ENCODE assay signal across 8 cellular contexts in genomic region chr10:33337335-33337854, GRCh38. TPM values are rescaled to one million over a fixed set of nuclear protein-coding genes. Genes with fewer than 3 reads are reported as not detected.
DNase-seq lines count a peak whose midpoint lies in the region; ATAC-seq and TF ChIP-seq lines count a peak whose summit lies in the region.

No MANE protein-coding gene starts in this region.

- peaks cover 6% of the 10 kb centered on the region for H3K4me1 Mint-ChIP-seq in T-helper 1 cell treated with Interleukin-12 subunit alpha and Interleukin-12 subunit beta and Interleukin-4 antibody, amounts not matched to agents 30 μg/mL and 1 μg/mL, for 36 hours (ENCODE audit: low read depth)
- peaks cover 34% of the 10 kb centered on the region for H3K4me1 Mint-ChIP-seq in brain

- no peaks in the 10 kb centered on the region for H3K36me3 ChIP-seq in kidney epithelial cell (ENCODE audit: control insufficient read depth, insufficient read depth, low read length)
- H3K36me3 ChIP-seq in tibial artery = no peaks in the 10 kb centered on the region

- TF ChIP-seq CTCF in brain (conservative IDR thresholded peaks at IDR 0.05) (peak in 1 of 2 experiments; percentile 44), kidney epithelial cell (IDR thresholded peaks at IDR 0.05; ENCODE audit: insufficient read depth, low read length, poor library complexity, severe bottlenecking) (no peak), tibial artery (IDR thresholded peaks at IDR 0.05) (peak; percentile 38 to 43)

- H3K27me3 Mint-ChIP-seq in T-helper 1 cell treated with Interleukin-12 subunit alpha and Interleukin-12 subunit beta and Interleukin-4 antibody, amounts not matched to agents 30 μg/mL and 1 μg/mL, for 36 hours (ENCODE audit: low read depth) = peaks cover 70% of the 10 kb centered on the region
- peaks cover 47% of the 10 kb centered on the region for H3K27me3 Mint-ChIP-seq in brain

- DNase-seq in T-helper 1 cell (no peak), kidney epithelial cell (ENCODE audit: low read depth) (no peak), tibial artery (peak in 1 of 2 donors; percentile 33), medulla oblongata (ENCODE audit: extremely low spot score) (no peak)
- no peak for DNase-seq in effector CD4-positive, alpha-beta T cell

- H3K36me3 Mint-ChIP-seq in T-helper 1 cell treated with Interleukin-12 subunit alpha and Interleukin-12 subunit beta and Interleukin-4 antibody, amounts not matched to agents 30 μg/mL and 1 μg/mL, for 36 hours (ENCODE audit: low read depth) = no peaks in the 10 kb centered on the region
- H3K36me3 Mint-ChIP-seq in brain = no peaks in the 10 kb centered on the region

- no peaks in the 10 kb centered on the region for H3K9me3 Mint-ChIP-seq in T-helper 1 cell treated with Interleukin-12 subunit alpha and Interleukin-12 subunit beta and Interleukin-4 antibody, amounts not matched to agents 30 μg/mL and 1 μg/mL, for 36 hours
- H3K9me3 Mint-ChIP-seq in brain = peaks cover 0 to 4% (median 0%) of the 10 kb centered on the region in 5 experiments

- H3K4me3 Mint-ChIP-seq in T-helper 1 cell treated with Interleukin-12 subunit alpha and Interleukin-12 subunit beta and Interleukin-4 antibody, amounts not matched to agents 30 μg/mL and 1 μg/mL, for 36 hours = peak overlapping the region; percentile 33
- H3K4me3 Mint-ChIP-seq in brain = peak overlapping the region; percentile 89 to 95 (median 92)

- intact Hi-C loops in tibial artery (cut with DNase I; ENCODE audit: low total_unique reads) = loop anchor here (5.0 to 10.0 kb wide), 3 partner anchors 50 to 947 kb away; no protein-coding TSS in a partner anchor

- H3K27me3 ChIP-seq in kidney epithelial cell (ENCODE audit: control insufficient read depth, insufficient read depth, low read length) (no peaks in the 10 kb centered on the region), tibial artery (no peaks in the 10 kb centered on the region)

- no peak overlapping the region for H3K27ac Mint-ChIP-seq in T-helper 1 cell treated with Interleukin-12 subunit alpha and Interleukin-12 subunit beta and Interleukin-4 antibody, amounts not matched to agents 30 μg/mL and 1 μg/mL, for 36 hours
- peak overlapping the region; percentile 83 to 97 (median 95) for H3K27ac Mint-ChIP-seq in brain

- peak overlapping the region; percentile 90 to 93 for H3K27ac ChIP-seq in tibial artery

- peaks cover 0 to 33% (median 16%) of the 10 kb centered on the region in 4 donors for H3K4me1 ChIP-seq in tibial artery

- H3K4me3 ChIP-seq in kidney epithelial cell (ENCODE audit: low read depth, low read length) (peak overlapping the region; percentile 95), tibial artery (peak overlapping the region; percentile 67 to 93)

- ATAC-seq in HG02610 (IDR thresholded peaks at IDR 0.05; ENCODE audit: unreplicated experiment) = no peak

- no peaks in the 10 kb centered on the region for H3K9me3 ChIP-seq in tibial artery

RNA-seq across cellular contexts. Expression of gene NRP1, which starts 2.9 kb away (rescaled TPM):
- 11.6 TPM for polyA plus RNA-seq in brain (ENCODE audit: insufficient read depth, low read depth, low replicate concordance)
- total RNA-seq in kidney epithelial cell = 72.6 and 81.2 TPM in 2 replicates
